In the genomic region with DNA sequence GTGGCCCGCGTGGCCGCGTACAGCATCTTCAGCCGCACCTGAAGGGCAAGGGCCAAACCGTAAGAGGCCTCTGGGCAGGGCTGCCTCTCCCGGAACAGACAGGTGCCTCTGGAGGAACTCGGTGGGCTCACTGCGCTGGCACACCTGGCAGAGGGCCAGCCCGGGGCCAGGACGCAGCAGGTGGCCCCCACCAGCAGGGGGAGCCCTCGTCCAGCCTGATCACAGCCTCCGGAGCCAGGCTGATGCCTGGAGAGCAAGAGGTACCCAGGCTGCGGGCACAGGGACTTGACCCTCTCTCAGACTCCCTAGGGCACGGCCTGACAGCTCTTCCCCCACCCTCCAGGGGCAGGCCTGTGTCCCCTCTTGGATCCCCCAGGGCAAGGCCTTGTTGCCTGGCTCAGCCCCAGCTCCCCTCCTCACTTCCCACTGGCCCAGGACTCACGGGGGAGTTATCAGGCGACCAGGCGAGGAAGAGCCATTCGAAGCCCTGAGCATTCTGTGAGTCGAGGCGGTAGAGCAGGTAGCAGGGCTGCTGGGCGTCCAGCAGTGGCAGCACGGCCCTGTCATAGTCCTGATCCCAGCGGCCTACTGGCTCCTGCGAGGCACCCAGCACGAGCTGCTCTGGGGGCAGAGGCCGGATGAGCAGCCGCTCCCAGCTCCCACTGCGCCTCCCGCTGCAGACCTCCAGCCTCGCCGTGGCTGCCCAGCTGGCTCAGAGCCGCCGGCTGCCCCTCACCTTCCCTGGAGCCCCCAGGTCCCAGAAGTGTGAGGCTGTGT, we compare ENCODE assay signal across 8 cellular contexts. TPM values are rescaled to one million over a fixed set of nuclear protein-coding genes. Genes with fewer than 3 reads are reported as not detected.
DNase-seq lines count a peak whose midpoint lies in the region; ATAC-seq and TF ChIP-seq lines count a peak whose summit lies in the region.

No MANE protein-coding gene starts in this region.

- peaks cover 38% of the 10 kb centered on the region for H3K4me1 Mint-ChIP-seq in activated CD4-positive, alpha-beta T cell treated with anti-CD3 and anti-CD28 coated beads, Interleukin-2, amount 10 ng/mL, durations not matched to agents 24 days and 14 days

- no peaks in the 10 kb centered on the region for H3K9me3 Mint-ChIP-seq in activated CD4-positive, alpha-beta T cell treated with anti-CD3 and anti-CD28 coated beads, Interleukin-2, amount 10 ng/mL, durations not matched to agents 24 days and 14 days

- intact Hi-C loops in activated CD4-positive, alpha-beta T cell treated with anti-CD3 and anti-CD28 coated beads, Interleukin-2, amount 10 ng/mL, durations not matched to agents 24 days and 14 days (cut with micrococcal nuclease) = loop anchor here (1.0 kb wide), 1 partner anchor 108 kb away; no protein-coding TSS in a partner anchor
- intact Hi-C loops in colonic mucosa (cut with DNase I) (loop anchor here (5.0 kb wide), 2 partner anchors 106 to 216 kb away; a partner anchor contains a TSS), mucosa of descending colon (cut with DNase I, micrococcal nuclease) (loop anchor here in 1 of 2 donors (5.0 kb wide), 1 partner anchor 111 kb away; no protein-coding TSS in a partner anchor)

- peak overlapping the region; percentile 80 for H3K27ac Mint-ChIP-seq in activated CD4-positive, alpha-beta T cell treated with anti-CD3 and anti-CD28 coated beads, Interleukin-2, amount 10 ng/mL, durations not matched to agents 24 days and 14 days

- DNase-seq in NCI-H2196 (lab: John Stamatoyannopoulos, UW; ENCODE audit: unreplicated experiment) = peak; percentile 60
- DNase-seq in NCI-H2196 treated with DMSO at 0.1 percent for 48 hours (lab: John Stamatoyannopoulos, UW; ENCODE audit: unreplicated experiment) = no peak
- DNase-seq in NCI-H1436 (lab: John Stamatoyannopoulos, UW) = peak; percentile 45
- DNase-seq in activated CD4-positive, alpha-beta T cell treated with anti-CD3 and anti-CD28 coated beads, Interleukin-2, amount 10 ng/mL, durations not matched to agents 24 days and 14 days = peak; percentile 96
- DNase-seq in colonic mucosa = peak; percentile 84
- peak; percentile 83 to 89 (median 86) for DNase-seq in mucosa of descending colon
- peak; percentile 67 to 85 for DNase-seq in stimulated activated CD8-positive, alpha-beta memory T cell treated with anti-CD3 and anti-CD28 coated beads, Interleukin-7, amount 100 ng/mL, for 1 hour (ENCODE audit: low read depth in 2 of 2)

- H3K4me3 ChIP-seq in colonic mucosa (no peak overlapping the region), mucosa of descending colon (no peak overlapping the region)

- ATAC-seq in mucosa of descending colon = peak; percentile 89
- ATAC-seq in GM19328 (IDR thresholded peaks at IDR 0.05; ENCODE audit: unreplicated experiment) = no peak

- peaks cover 40% of the 10 kb centered on the region for H3K36me3 Mint-ChIP-seq in activated CD4-positive, alpha-beta T cell treated with anti-CD3 and anti-CD28 coated beads, Interleukin-2, amount 10 ng/mL, durations not matched to agents 24 days and 14 days (ENCODE audit: low read depth)

- TF ChIP-seq CTCF in colonic mucosa (IDR thresholded peaks at IDR 0.05) = peak; percentile 96
- TF ChIP-seq CTCF in mucosa of descending colon (IDR thresholded peaks at IDR 0.05) = peak; percentile 93

- no peaks in the 10 kb centered on the region for H3K27me3 Mint-ChIP-seq in activated CD4-positive, alpha-beta T cell treated with anti-CD3 and anti-CD28 coated beads, Interleukin-2, amount 10 ng/mL, durations not matched to agents 24 days and 14 days

- H3K9ac ChIP-seq in colonic mucosa (ENCODE audit: low read depth in 2 of 2, low read length in 2 of 2) = no peak overlapping the region

- H3K9me3 ChIP-seq in colonic mucosa = no peaks in the 10 kb centered on the region
- no peaks in the 10 kb centered on the region for H3K9me3 ChIP-seq in mucosa of descending colon

- H3K36me3 ChIP-seq in colonic mucosa (peaks cover 12% of the 10 kb centered on the region), mucosa of descending colon (ENCODE audit: low read depth) (peaks cover 8% of the 10 kb centered on the region)

- peak overlapping the region; percentile 45 for H3K4me3 Mint-ChIP-seq in activated CD4-positive, alpha-beta T cell treated with anti-CD3 and anti-CD28 coated beads, Interleukin-2, amount 10 ng/mL, durations not matched to agents 24 days and 14 days

- H3K27ac ChIP-seq in colonic mucosa = no peak overlapping the region

- H3K27me3 ChIP-seq in colonic mucosa = no peaks in the 10 kb centered on the region

- H3K4me1 ChIP-seq in colonic mucosa (no peaks in the 10 kb centered on the region), mucosa of descending colon (ENCODE audit: low read depth) (no peaks in the 10 kb centered on the region)

RNA-seq across cellular contexts. Expression of a gene that starts 6.2 kb away (rescaled TPM):
- 0.17 and 0.42 TPM in 2 replicates for total RNA-seq in activated CD4-positive, alpha-beta T cell treated with anti-CD3 and anti-CD28 coated beads, Interleukin-2, amount 10 ng/mL, durations not matched to agents 24 days and 14 days
- total RNA-seq in colonic mucosa (under 1 TPM; 0.25 to 0.27 TPM), mucosa of descending colon (under 1 TPM in 2 of 3 donors, not detected in 1; 0.77 to 0.89 TPM)

RNA-seq across cellular contexts. Expression of a gene that starts 7.3 kb away (rescaled TPM):
- 80.3 and 87.0 TPM in 2 replicates for total RNA-seq in activated CD4-positive, alpha-beta T cell treated with anti-CD3 and anti-CD28 coated beads, Interleukin-2, amount 10 ng/mL, durations not matched to agents 24 days and 14 days
- total RNA-seq in colonic mucosa = 10 to 100 TPM; 44.2 to 45.0 TPM
- 10 to 100 TPM; 39.1 to 41.1 (median 41.0) TPM for total RNA-seq in mucosa of descending colon

RNA-seq across cellular contexts. Expression of a gene that starts 13.9 kb away (rescaled TPM):
- total RNA-seq in activated CD4-positive, alpha-beta T cell treated with anti-CD3 and anti-CD28 coated beads, Interleukin-2, amount 10 ng/mL, durations not matched to agents 24 days and 14 days = 48.3 and 49.2 TPM in 2 replicates
- total RNA-seq in colonic mucosa (1 to 10 TPM; 5.4 to 8.1 TPM), mucosa of descending colon (10 to 100 TPM in 1 of 3 donors, 1 to 10 TPM in 2; 3.9 to 21.4 (median 9.7) TPM)

RNA-seq across cellular contexts. Expression of a gene that starts 33.7 kb away (rescaled TPM):
- total RNA-seq in activated CD4-positive, alpha-beta T cell treated with anti-CD3 and anti-CD28 coated beads, Interleukin-2, amount 10 ng/mL, durations not matched to agents 24 days and 14 days = 115 and 118 TPM in 2 replicates
- 100 to 1,000 TPM in 1 of 2 donors, 10 to 100 TPM in 1; 90.6 to 103 TPM for total RNA-seq in colonic mucosa
- total RNA-seq in mucosa of descending colon = 100 to 1,000 TPM in 1 of 3 donors, 10 to 100 TPM in 2; 67.2 to 103 (median 94.6) TPM

RNA-seq across cellular contexts. Expression of a gene that starts 46.8 kb away (rescaled TPM):
- 104 and 106 TPM in 2 replicates for total RNA-seq in activated CD4-positive, alpha-beta T cell treated with anti-CD3 and anti-CD28 coated beads, Interleukin-2, amount 10 ng/mL, durations not matched to agents 24 days and 14 days
- total RNA-seq in colonic mucosa (10 to 100 TPM; 65.7 to 67.0 TPM), mucosa of descending colon (10 to 100 TPM; 55.8 to 83.1 (median 62.9) TPM)
